22 cellular contexts compared by ENCODE assay signal in genomic region chr1:26218906-26219494, GRCh38. TPM values are rescaled to one million over a fixed set of nuclear protein-coding genes. Genes with fewer than 3 reads are reported as not detected.
DNase-seq lines count a peak whose midpoint lies in the region; ATAC-seq, FAIRE-seq and TF ChIP-seq lines count a peak whose summit lies in the region.
"Had no signal": no experiment of that assay in that cellular context is flagged by ENCODE, and none has a peak within 500 bp of the region (broad histone marks: within the 10 kb centered on the region; RNA-seq: fewer than 3 reads in every experiment).

No MANE protein-coding gene starts in this region.

- FAIRE-seq in HepG2 (lab: Jason Lieb, UNC): no peak

- intact Hi-C loops in right lobe of liver (cut with DNase I): no loop called here
- intact Hi-C loops in HepG2 (cut with micrococcal nuclease; ENCODE audit: unreplicated experiment): no loop called here
- intact Hi-C loops in left colon (cut with DNase I, micrococcal nuclease): no loop called here

- ATAC-seq in right lobe of liver (peak; percentile 46 to 84 (median 67)), HepG2 (no peak), left colon (peak; percentile 67), GM18511 (IDR thresholded peaks at IDR 0.05; ENCODE audit: unreplicated experiment) (no peak), GM19324 (IDR thresholded peaks at IDR 0.05; ENCODE audit: low FRiP score, unreplicated experiment) (no peak), GM21515 (IDR thresholded peaks at IDR 0.05; ENCODE audit: unreplicated experiment) (no peak)
- ATAC-seq: gastrocnemius medialis, SK-N-SH treated with all-trans-retinoic acid at 6 μM for 48 hours had no signal

- H3K4me3 ChIP-seq in right lobe of liver: no peak overlapping the region
- no peak overlapping the region for H3K4me3 ChIP-seq in HepG2 (replicated peaks in 1 of 3; ENCODE audit: insufficient read depth in 1 of 3, low read depth in 2 of 3, low read length in 3 of 3)
- H3K4me3 ChIP-seq: gastrocnemius medialis, vagina had no signal

- H3K36me3 ChIP-seq in right lobe of liver (no peaks in the 10 kb centered on the region), HepG2 (replicated peaks in 1 of 2; ENCODE audit: control insufficient read depth in 1 of 2, insufficient read depth in 2 of 2, low read length in 2 of 2) (no peaks in the 10 kb centered on the region)
- H3K36me3 ChIP-seq: gastrocnemius medialis, vagina had no signal

- BruUV-seq in HepG2 (replicated peaks; lab: Mats Ljungman, UMichigan): no TSS peak

- TF ChIP-seq CTCF in right lobe of liver (IDR thresholded peaks at IDR 0.05) (no peak), HepG2 (CRISPR knock-in tag; IDR thresholded peaks at IDR 0.05) (no peak)

- DNase-seq in right lobe of liver (peak in 1 of 3 donors; percentile 68), HepG2 (ENCODE audit: low spot score) (no peak), RPMI8226 (peak; percentile 74), left colon (peak; percentile 44 to 45), NCI-H1436 (lab: John Stamatoyannopoulos, UW) (no peak)
- DNase-seq: activated CD4-positive, alpha-beta T cell treated with anti-CD3 and anti-CD28 coated beads, Interleukin-2, amount 50 U/mL, for 1 hour; activated naive CD4-positive, alpha-beta T cell treated with anti-CD3 and anti-CD28 coated beads, Interleukin-2, amount 50 U/mL, for 16 hours; activated T-cell treated with anti-CD3 and anti-CD28 coated beads, Interleukin-2, amount 50 U/mL, for 1 hour; Calu3; dermis blood vessel endothelial cell; gastrocnemius medialis; H9; NCI-H1105 treated with DMSO at 0.1 percent for 48 hours; NCI-H510A; nephron progenitor cell had no signal

- TF ChIP-seq EP300 in HepG2 (IDR thresholded peaks at IDR 0.05; ENCODE audit: low read depth in 2 of 2, low read length in 2 of 2) (no peak), HepG2 (CRISPR knock-in tag; IDR thresholded peaks at IDR 0.05; ENCODE audit: borderline replicate concordance) (no peak)

- no peak overlapping the region for H3K27ac ChIP-seq in right lobe of liver
- H3K27ac ChIP-seq in HepG2 (ENCODE audit: extremely low read length, insufficient read depth, low read length): no peak overlapping the region
- H3K27ac ChIP-seq: epithelial cell of prostate, gastrocnemius medialis, vagina had no signal

- WGBS in right lobe of liver (ENCODE audit: insufficient coverage, low coverage, low lambda C conversion rate, missing lambda C conversion rate): 47% methylated on average over 6 of the region's 11 CpGs
- WGBS in HepG2 (ENCODE audit: low lambda C conversion rate): 66% methylated on average over 5 of the region's 11 CpGs

- no peak for TF ChIP-seq RAD21 in HepG2 (CRISPR knock-in tag; IDR thresholded peaks at IDR 0.05)

- no peak overlapping the region for H3K4me2 ChIP-seq in HepG2 (ENCODE audit: low read depth, low read length)

- no peaks in the 10 kb centered on the region for H3K9me3 ChIP-seq in right lobe of liver
- H3K9me3 ChIP-seq in HepG2 (ENCODE audit: low read length): no peaks in the 10 kb centered on the region
- H3K9me3 ChIP-seq: gastrocnemius medialis, vagina had no signal

- POLR2A ChIA-PET in HepG2 (lab: Yijun Ruan, JAX): no interaction called here

- H3K79me2 ChIP-seq in HepG2 (ENCODE audit: insufficient read depth, low read length): no peaks in the 10 kb centered on the region

- H3K27me3 ChIP-seq in right lobe of liver (no peaks in the 10 kb centered on the region), HepG2 (ENCODE audit: control insufficient read depth in 1 of 2, insufficient read depth in 2 of 2, low read length in 2 of 2) (peaks cover 0 to 6% of the 10 kb centered on the region in 2 experiments; a peak in 3 of 5 replicates)
- H3K27me3 ChIP-seq: gastrocnemius medialis, vagina had no signal

- H3K4me1 ChIP-seq in right lobe of liver (no peaks in the 10 kb centered on the region), HepG2 (ENCODE audit: insufficient read depth, low read length) (peaks cover 11% of the 10 kb centered on the region)
- H3K4me1 ChIP-seq: vagina had no signal

- no peaks in the 10 kb centered on the region for H4K20me1 ChIP-seq in HepG2 (ENCODE audit: insufficient read depth, low read length)

- TF ChIP-seq POLR2A in right lobe of liver (IDR thresholded peaks at IDR 0.05) (no peak), HepG2 (IDR thresholded peaks at IDR 0.05; ENCODE audit: insufficient read depth in 1 of 2, low read depth in 2 of 2, low read length in 2 of 2) (no peak)

- no peak overlapping the region for H3K9ac ChIP-seq in HepG2 (ENCODE audit: insufficient read depth, low read depth, low read length)

- no peak overlapping the region for H2AFZ ChIP-seq in HepG2 (ENCODE audit: low read length)

- CTCF ChIA-PET in HepG2 (lab: Yijun Ruan, JAX; ENCODE audit: low intra/inter-chr PET ratio, low total read pairs): no interaction called here

- in situ Hi-C loops in HepG2 (cut with HindIII; ENCODE audit: extremely low pct_ligation_motif_present, low pct_unique_long_range_greater_than_20kb): no loop called here

RNA-seq across cellular contexts. Expression of gene CEP85, which starts 15.0 kb away (rescaled TPM):
- 1 to 10 TPM; 5.2 to 7.8 (median 5.8) TPM for total RNA-seq in right lobe of liver
- 22.4 and 26.7 TPM in 2 replicates for total RNA-seq in HepG2 (2016; rRNA removed; fragmentation: Illumina TruSeq; extraction: Trizol)
- 15.6 and 16.7 TPM in 2 replicates for total RNA-seq in HepG2 (2016; cell fraction: cytosol; rRNA removed; fragmentation: Illumina TruSeq; extraction: Trizol; ENCODE audit: low read depth)
- total RNA-seq in HepG2 (2016; cell fraction: insoluble cytoplasmic fraction; rRNA removed; fragmentation: Illumina TruSeq; extraction: Trizol): 22.3 and 26.3 TPM in 2 replicates
- total RNA-seq in HepG2 (2016; cell fraction: membrane; rRNA removed; fragmentation: Illumina TruSeq; extraction: Trizol): 10.6 and 12.9 TPM in 2 replicates
- 27.6 and 32.8 TPM in 2 replicates for total RNA-seq in HepG2 (2016; cell fraction: nucleus; rRNA removed; fragmentation: Illumina TruSeq; extraction: Trizol)
- polyA plus RNA-seq in HepG2 (2011; rRNA removed): 16.1 and 16.9 TPM in 2 replicates
- polyA plus RNA-seq in HepG2 (2011; cell fraction: cytosol; rRNA removed): 11.2 and 11.4 TPM in 2 replicates
- 40.1 and 42.3 TPM in 2 replicates for polyA plus RNA-seq in HepG2 (2011; cell fraction: nucleus; rRNA removed)
- polyA plus RNA-seq in HepG2 (2012): 8.8 and 10.7 TPM in 2 replicates
- 0.88 and 0.92 TPM in 2 replicates for polyA plus RNA-seq in HepG2 (2016; cell fraction: cytosol; fragmentation: Illumina TruSeq; extraction: Trizol; ENCODE audit: low read depth)
- polyA plus RNA-seq in HepG2 (2016; cell fraction: insoluble cytoplasmic fraction; fragmentation: Illumina TruSeq; extraction: Trizol; ENCODE audit: low read depth): 16.4 and 17.2 TPM in 2 replicates
- polyA plus RNA-seq in HepG2 (2016; cell fraction: membrane; fragmentation: Illumina TruSeq; extraction: Trizol; ENCODE audit: low read depth): 2.2 and 2.6 TPM in 2 replicates
- 49.8 and 50.1 TPM in 2 replicates for polyA plus RNA-seq in HepG2 (2016; cell fraction: nucleus; fragmentation: Illumina TruSeq; extraction: Trizol; ENCODE audit: insufficient read depth, low read depth)
- polyA minus RNA-seq in HepG2 (2011; rRNA and poly(A)+ RNA removed; ENCODE audit: low replicate concordance): 19.0 and 44.1 TPM in 2 replicates
- polyA minus RNA-seq in HepG2 (2011; cell fraction: cytosol; rRNA and poly(A)+ RNA removed): 8.7 and 9.0 TPM in 2 replicates
- 24.2 and 25.1 TPM in 2 replicates for polyA minus RNA-seq in HepG2 (2011; cell fraction: nucleus; rRNA and poly(A)+ RNA removed)
- 10 to 100 TPM; 11.4 to 16.7 TPM for total RNA-seq in left colon

RNA-seq across cellular contexts. Expression of gene CATSPER4, which starts 28.6 kb away (rescaled TPM):
- total RNA-seq in right lobe of liver (not detected), HepG2 (2016; rRNA removed; fragmentation: Illumina TruSeq; extraction: Trizol) (not detected in 2 replicates), left colon (not detected)
- total RNA-seq in HepG2 (2016; cell fraction: cytosol; rRNA removed; fragmentation: Illumina TruSeq; extraction: Trizol; ENCODE audit: low read depth): not detected in 2 replicates
- not detected in 2 replicates for total RNA-seq in HepG2 (2016; cell fraction: insoluble cytoplasmic fraction; rRNA removed; fragmentation: Illumina TruSeq; extraction: Trizol)
- not detected in 2 replicates for total RNA-seq in HepG2 (2016; cell fraction: membrane; rRNA removed; fragmentation: Illumina TruSeq; extraction: Trizol)
- total RNA-seq in HepG2 (2016; cell fraction: nucleus; rRNA removed; fragmentation: Illumina TruSeq; extraction: Trizol): not detected in 2 replicates
- polyA plus RNA-seq in HepG2 (2011; rRNA removed): not detected in 2 replicates
- polyA plus RNA-seq in HepG2 (2011; cell fraction: cytosol; rRNA removed): not detected in 2 replicates
- polyA plus RNA-seq in HepG2 (2011; cell fraction: nucleus; rRNA removed): 0.07 TPM in 1 of 2 replicates, not detected in the other
- not detected in 2 replicates for polyA plus RNA-seq in HepG2 (2012)
- polyA plus RNA-seq in HepG2 (2016; cell fraction: cytosol; fragmentation: Illumina TruSeq; extraction: Trizol; ENCODE audit: low read depth): not detected in 2 replicates
- not detected in 2 replicates for polyA plus RNA-seq in HepG2 (2016; cell fraction: insoluble cytoplasmic fraction; fragmentation: Illumina TruSeq; extraction: Trizol; ENCODE audit: low read depth)
- polyA plus RNA-seq in HepG2 (2016; cell fraction: membrane; fragmentation: Illumina TruSeq; extraction: Trizol; ENCODE audit: low read depth): not detected in 2 replicates
- polyA plus RNA-seq in HepG2 (2016; cell fraction: nucleus; fragmentation: Illumina TruSeq; extraction: Trizol; ENCODE audit: insufficient read depth, low read depth): not detected in 2 replicates
- polyA minus RNA-seq in HepG2 (2011; rRNA and poly(A)+ RNA removed; ENCODE audit: low replicate concordance): not detected in 2 replicates
- not detected in 2 replicates for polyA minus RNA-seq in HepG2 (2011; cell fraction: cytosol; rRNA and poly(A)+ RNA removed)
- polyA minus RNA-seq in HepG2 (2011; cell fraction: nucleus; rRNA and poly(A)+ RNA removed): not detected in 2 replicates
- total RNA-seq: Calu3, dermis blood vessel endothelial cell, gastrocnemius medialis, H9, vagina had no signal
- polyA plus RNA-seq: IgD-negative memory B cell had no signal

RNA-seq across cellular contexts. Expression of gene CNKSR1, which starts 41.7 kb away (rescaled TPM):
- total RNA-seq in right lobe of liver (1 to 10 TPM in 4 of 6 experiments, under 1 TPM in 2; 0.72 to 1.4 (median 1.1) TPM), HepG2 (2016; rRNA removed; fragmentation: Illumina TruSeq; extraction: Trizol) (1.5 and 3.4 TPM in 2 replicates), left colon (10 to 100 TPM; 37.3 to 45.6 TPM)
- 0.71 and 1.3 TPM in 2 replicates for total RNA-seq in HepG2 (2016; cell fraction: cytosol; rRNA removed; fragmentation: Illumina TruSeq; extraction: Trizol; ENCODE audit: low read depth)
- 1.8 and 3.1 TPM in 2 replicates for total RNA-seq in HepG2 (2016; cell fraction: insoluble cytoplasmic fraction; rRNA removed; fragmentation: Illumina TruSeq; extraction: Trizol)
- total RNA-seq in HepG2 (2016; cell fraction: membrane; rRNA removed; fragmentation: Illumina TruSeq; extraction: Trizol): 1.1 TPM in 2 replicates
- total RNA-seq in HepG2 (2016; cell fraction: nucleus; rRNA removed; fragmentation: Illumina TruSeq; extraction: Trizol): 3.7 and 5.8 TPM in 2 replicates
- polyA plus RNA-seq in HepG2 (2011; rRNA removed): 8.9 and 9.7 TPM in 2 replicates
- polyA plus RNA-seq in HepG2 (2011; cell fraction: cytosol; rRNA removed): 2.4 and 2.7 TPM in 2 replicates
- 64.0 and 70.5 TPM in 2 replicates for polyA plus RNA-seq in HepG2 (2011; cell fraction: nucleus; rRNA removed)
- 6.1 and 6.7 TPM in 2 replicates for polyA plus RNA-seq in HepG2 (2012)
- polyA plus RNA-seq in HepG2 (2016; cell fraction: cytosol; fragmentation: Illumina TruSeq; extraction: Trizol; ENCODE audit: low read depth): 0.33 and 0.35 TPM in 2 replicates
- 1.9 and 2.0 TPM in 2 replicates for polyA plus RNA-seq in HepG2 (2016; cell fraction: insoluble cytoplasmic fraction; fragmentation: Illumina TruSeq; extraction: Trizol; ENCODE audit: low read depth)
- polyA plus RNA-seq in HepG2 (2016; cell fraction: membrane; fragmentation: Illumina TruSeq; extraction: Trizol; ENCODE audit: low read depth): 0.60 and 0.72 TPM in 2 replicates
- 15.4 and 19.4 TPM in 2 replicates for polyA plus RNA-seq in HepG2 (2016; cell fraction: nucleus; fragmentation: Illumina TruSeq; extraction: Trizol; ENCODE audit: insufficient read depth, low read depth)
- polyA minus RNA-seq in HepG2 (2011; rRNA and poly(A)+ RNA removed; ENCODE audit: low replicate concordance): 9.4 and 12.9 TPM in 2 replicates
- 2.0 and 4.8 TPM in 2 replicates for polyA minus RNA-seq in HepG2 (2011; cell fraction: cytosol; rRNA and poly(A)+ RNA removed)
- polyA minus RNA-seq in HepG2 (2011; cell fraction: nucleus; rRNA and poly(A)+ RNA removed): 16.1 and 21.8 TPM in 2 replicates
- total RNA-seq: dermis blood vessel endothelial cell had no signal

RNA-seq across cellular contexts. Expression of gene ZNF593OS, which starts 47.4 kb away (rescaled TPM):
- total RNA-seq in right lobe of liver (not detected), HepG2 (2016; rRNA removed; fragmentation: Illumina TruSeq; extraction: Trizol) (not detected in 2 replicates), left colon (not detected)
- total RNA-seq in HepG2 (2016; cell fraction: cytosol; rRNA removed; fragmentation: Illumina TruSeq; extraction: Trizol; ENCODE audit: low read depth): not detected in 2 replicates
- total RNA-seq in HepG2 (2016; cell fraction: insoluble cytoplasmic fraction; rRNA removed; fragmentation: Illumina TruSeq; extraction: Trizol): not detected in 2 replicates
- total RNA-seq in HepG2 (2016; cell fraction: membrane; rRNA removed; fragmentation: Illumina TruSeq; extraction: Trizol): not detected in 2 replicates
- not detected in 2 replicates for total RNA-seq in HepG2 (2016; cell fraction: nucleus; rRNA removed; fragmentation: Illumina TruSeq; extraction: Trizol)
- not detected in 2 replicates for polyA plus RNA-seq in HepG2 (2011; rRNA removed)
- not detected in 2 replicates for polyA plus RNA-seq in HepG2 (2011; cell fraction: cytosol; rRNA removed)
- polyA plus RNA-seq in HepG2 (2011; cell fraction: nucleus; rRNA removed): not detected in 2 replicates
- 0.47 and 0.69 TPM in 2 replicates for polyA plus RNA-seq in HepG2 (2012)
- not detected in 2 replicates for polyA plus RNA-seq in HepG2 (2016; cell fraction: cytosol; fragmentation: Illumina TruSeq; extraction: Trizol; ENCODE audit: low read depth)
- polyA plus RNA-seq in HepG2 (2016; cell fraction: insoluble cytoplasmic fraction; fragmentation: Illumina TruSeq; extraction: Trizol; ENCODE audit: low read depth): not detected in 2 replicates
- polyA plus RNA-seq in HepG2 (2016; cell fraction: membrane; fragmentation: Illumina TruSeq; extraction: Trizol; ENCODE audit: low read depth): not detected in 2 replicates
- polyA plus RNA-seq in HepG2 (2016; cell fraction: nucleus; fragmentation: Illumina TruSeq; extraction: Trizol; ENCODE audit: insufficient read depth, low read depth): not detected in 2 replicates
- polyA minus RNA-seq in HepG2 (2011; rRNA and poly(A)+ RNA removed; ENCODE audit: low replicate concordance): not detected in 2 replicates
- polyA minus RNA-seq in HepG2 (2011; cell fraction: cytosol; rRNA and poly(A)+ RNA removed): not detected in 2 replicates
- polyA minus RNA-seq in HepG2 (2011; cell fraction: nucleus; rRNA and poly(A)+ RNA removed): not detected in 2 replicates
- total RNA-seq: Calu3, dermis blood vessel endothelial cell, H9, vagina had no signal

RNA-seq across cellular contexts. Expression of gene ZNF593, which starts 49.3 kb away (rescaled TPM):
- 10 to 100 TPM; 16.8 to 39.6 (median 20.7) TPM for total RNA-seq in right lobe of liver
- total RNA-seq in HepG2 (2016; rRNA removed; fragmentation: Illumina TruSeq; extraction: Trizol): 55.8 and 59.3 TPM in 2 replicates
- total RNA-seq in HepG2 (2016; cell fraction: cytosol; rRNA removed; fragmentation: Illumina TruSeq; extraction: Trizol; ENCODE audit: low read depth): 52.2 and 57.2 TPM in 2 replicates
- total RNA-seq in HepG2 (2016; cell fraction: insoluble cytoplasmic fraction; rRNA removed; fragmentation: Illumina TruSeq; extraction: Trizol): 56.8 and 58.5 TPM in 2 replicates
- total RNA-seq in HepG2 (2016; cell fraction: membrane; rRNA removed; fragmentation: Illumina TruSeq; extraction: Trizol): 56.1 and 57.7 TPM in 2 replicates
- total RNA-seq in HepG2 (2016; cell fraction: nucleus; rRNA removed; fragmentation: Illumina TruSeq; extraction: Trizol): 17.8 and 21.4 TPM in 2 replicates
- 37.3 and 43.0 TPM in 2 replicates for polyA plus RNA-seq in HepG2 (2011; rRNA removed)
- polyA plus RNA-seq in HepG2 (2011; cell fraction: cytosol; rRNA removed): 48.9 and 77.5 TPM in 2 replicates
- polyA plus RNA-seq in HepG2 (2011; cell fraction: nucleus; rRNA removed): 42.4 and 44.7 TPM in 2 replicates
- 23.3 and 41.2 TPM in 2 replicates for polyA plus RNA-seq in HepG2 (2012)
- polyA plus RNA-seq in HepG2 (2016; cell fraction: cytosol; fragmentation: Illumina TruSeq; extraction: Trizol; ENCODE audit: low read depth): 60.3 and 61.5 TPM in 2 replicates
- polyA plus RNA-seq in HepG2 (2016; cell fraction: insoluble cytoplasmic fraction; fragmentation: Illumina TruSeq; extraction: Trizol; ENCODE audit: low read depth): 63.8 and 68.9 TPM in 2 replicates
- polyA plus RNA-seq in HepG2 (2016; cell fraction: membrane; fragmentation: Illumina TruSeq; extraction: Trizol; ENCODE audit: low read depth): 57.3 and 58.6 TPM in 2 replicates
- 41.8 and 47.8 TPM in 2 replicates for polyA plus RNA-seq in HepG2 (2016; cell fraction: nucleus; fragmentation: Illumina TruSeq; extraction: Trizol; ENCODE audit: insufficient read depth, low read depth)
- 17.7 and 18.6 TPM in 2 replicates for polyA minus RNA-seq in HepG2 (2011; rRNA and poly(A)+ RNA removed; ENCODE audit: low replicate concordance)
- polyA minus RNA-seq in HepG2 (2011; cell fraction: cytosol; rRNA and poly(A)+ RNA removed): 12.2 and 17.8 TPM in 2 replicates
- polyA minus RNA-seq in HepG2 (2011; cell fraction: nucleus; rRNA and poly(A)+ RNA removed): 8.8 and 10.2 TPM in 2 replicates
- 10 to 100 TPM; 17.6 to 21.2 TPM for total RNA-seq in left colon

Comparison
In these comparisons a context has a peak if more than half of its experiments do, and no peak if none do; other contexts are left out.
1. ATAC-seq: peak in right lobe of liver (4 of 4) and left colon (single experiment); none in HepG2 (single experiment), GM18511 (single experiment), GM19324 (single experiment) and GM21515 (single experiment).
2. DNase-seq: peak in RPMI8226 (single experiment) and left colon (2 of 2); none in HepG2 (single experiment) and NCI-H1436 (single experiment).